ENCODE assay signal across 11 cellular contexts in the genomic region with DNA sequence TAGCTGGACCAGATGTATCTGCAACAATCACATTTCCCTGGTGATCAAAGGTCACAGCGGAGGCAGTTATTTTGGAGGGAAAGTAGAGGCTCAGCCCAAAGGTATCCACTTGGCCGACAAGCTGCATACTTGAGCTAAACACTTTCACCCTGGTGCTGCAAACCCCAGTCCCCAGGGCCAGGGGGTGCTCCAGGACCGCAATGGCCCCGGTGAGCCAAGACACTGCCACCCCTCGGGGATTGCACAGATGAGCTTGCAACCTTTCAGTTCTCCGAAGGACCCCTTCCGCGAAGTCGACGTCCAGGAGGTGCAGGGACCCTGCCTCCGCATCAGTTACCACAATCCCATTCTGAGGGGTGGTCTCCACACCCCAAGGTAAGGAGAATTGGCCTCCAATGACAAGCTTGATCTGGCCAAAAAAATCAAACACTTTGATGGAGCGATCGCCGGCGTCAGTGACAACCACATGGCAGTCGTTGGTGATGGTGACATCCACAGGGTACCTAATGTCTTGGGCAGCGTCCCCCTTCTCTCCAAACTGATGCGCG. TPM values are rescaled to one million over a fixed set of nuclear protein-coding genes. Genes with fewer than 3 reads are reported as not detected.
A peak's percentile ranks its signal among the peaks of the same experiment; 100 is the strongest.
DNase-seq lines count a peak whose midpoint lies in the region; ATAC-seq and TF ChIP-seq lines count a peak whose summit lies in the region.
"Had no signal": no experiment of that assay in that cellular context is flagged by ENCODE, and none has a peak within 500 bp of the region (broad histone marks: within the 10 kb centered on the region; RNA-seq: fewer than 3 reads in every experiment).

No MANE protein-coding gene starts in this region.

- no peak for DNase-seq in CD4-positive, alpha-beta T cell
- DNase-seq in nephron progenitor cell (peak; percentile 12), substantia nigra (lab: John Stamatoyannopoulos, UW) (no peak), NCI-H1436 (lab: John Stamatoyannopoulos, UW) (no peak)

- peaks cover 32% of the 10 kb centered on the region for H3K27me3 Mint-ChIP-seq in CD4-positive, alpha-beta T cell
- H3K27me3 Mint-ChIP-seq in nephron progenitor cell (ENCODE audit: low read depth, poor library complexity): peaks cover 63% of the 10 kb centered on the region

- H3K27me3 ChIP-seq in CD4-positive, alpha-beta T cell (ENCODE audit: control insufficient read depth, insufficient read depth, low read length): no peaks in the 10 kb centered on the region

- H3K36me3 ChIP-seq in HEK293 (ENCODE audit: control insufficient read depth in 2 of 2, insufficient read depth in 1 of 2, low read length in 2 of 2): no peaks in the 10 kb centered on the region

- CTCF ChIA-PET in CD4-positive, alpha-beta T cell (lab: Charles Lee): no interaction called here
- CTCF ChIA-PET in HEK293 (lab: Yijun Ruan, JAX): interaction anchor here (0.6 to 2.1 kb wide), 28 partner anchors 8 to 965 kb away, joined by 3 to 12 read pairs (median 4); no protein-coding TSS in a partner anchor

- H3K4me1 ChIP-seq in HEK293 (ENCODE audit: control insufficient read depth, insufficient read depth, low read length): no peaks in the 10 kb centered on the region; the same call in 1 of the 2 replicates

- ATAC-seq in CD4-positive, alpha-beta T cell (ENCODE audit: poor library complexity): no peak
- ATAC-seq in GM19351 (IDR thresholded peaks at IDR 0.05; ENCODE audit: unreplicated experiment) (no peak), HG02678 (IDR thresholded peaks at IDR 0.05; ENCODE audit: unreplicated experiment) (no peak)

- no peak for TF ChIP-seq CTCF in CD4-positive, alpha-beta T cell (IDR thresholded peaks at IDR 0.05)
- 0 out of 2 replicates have a peak, but pooled peaks have one; percentile 29 for TF ChIP-seq CTCF in HEK293 (tag by site-specific recombination; IDR thresholded peaks at IDR 0.05)
- no peak for TF ChIP-seq CTCF in nephron progenitor cell (IDR thresholded peaks at IDR 0.05)

- H3K9me3 ChIP-seq in CD4-positive, alpha-beta T cell (ENCODE audit: control insufficient read depth, low read length): no peaks in the 10 kb centered on the region
- H3K9me3 ChIP-seq in HEK293 (ENCODE audit: control insufficient read depth, insufficient read depth, low read depth, low read length): no peaks in the 10 kb centered on the region
- H3K9me3 ChIP-seq: mucosa of descending colon had no signal

- no peak overlapping the region for H3K27ac Mint-ChIP-seq in CD4-positive, alpha-beta T cell
- H3K27ac Mint-ChIP-seq in nephron progenitor cell: no peak overlapping the region

- H3K4me1 Mint-ChIP-seq in CD4-positive, alpha-beta T cell (ENCODE audit: low read depth): peaks cover 13% of the 10 kb centered on the region
- H3K4me1 Mint-ChIP-seq in nephron progenitor cell: peaks cover 4% of the 10 kb centered on the region

- no peak overlapping the region for H3K27ac ChIP-seq in CD4-positive, alpha-beta T cell (ENCODE audit: low read depth, low read length)
- H3K27ac ChIP-seq in HEK293 (ENCODE audit: extremely low read depth, low read depth, low read length): no peak overlapping the region
- peak overlapping the region; percentile 67 for H3K27ac ChIP-seq in cingulate gyrus (ENCODE audit: low read depth, low read length)
- no peak overlapping the region for H3K27ac ChIP-seq in substantia nigra (ENCODE audit: low read depth, low read length, poor library complexity, severe bottlenecking)
- H3K27ac ChIP-seq: HL-60, SK-N-MC had no signal

- peak overlapping the region; percentile 56 for H3K4me3 Mint-ChIP-seq in CD4-positive, alpha-beta T cell
- peak overlapping the region; percentile 25 for H3K4me3 Mint-ChIP-seq in nephron progenitor cell

- intact Hi-C loops in CD4-positive, alpha-beta T cell (cut with DNase I, micrococcal nuclease): loop anchor here (1.0 to 10.0 kb wide), 2 partner anchors 383 to 965 kb away; no protein-coding TSS in a partner anchor

- no peaks in the 10 kb centered on the region for H3K9me3 Mint-ChIP-seq in CD4-positive, alpha-beta T cell
- H3K9me3 Mint-ChIP-seq in nephron progenitor cell: no peaks in the 10 kb centered on the region

- H3K4me3 ChIP-seq in HEK293 (ENCODE audit: low read depth, low read length): no peak overlapping the region
- H3K4me3 ChIP-seq: mucosa of descending colon had no signal

- POLR2A ChIA-PET in CD4-positive, alpha-beta T cell (lab: Charles Lee): no interaction called here
- POLR2A ChIA-PET in HEK293 (lab: Yijun Ruan, JAX): interaction anchor here (0.6 kb wide), 2 partner anchors 27 to 134 kb away, joined by 3 read pairs; no protein-coding TSS in a partner anchor

- peaks cover 4% of the 10 kb centered on the region for H3K36me3 Mint-ChIP-seq in CD4-positive, alpha-beta T cell (ENCODE audit: low read depth)
- no peaks in the 10 kb centered on the region for H3K36me3 Mint-ChIP-seq in nephron progenitor cell (ENCODE audit: low read depth)

TF ChIP-seq in HEK293, 187 proteins besides CTCF, POLR2A, EP300 and RAD21:
- TF ChIP-seq ZNF658 (tag by site-specific recombination; IDR thresholded peaks at IDR 0.05) (no peak), ZBTB21 (tag by site-specific recombination; IDR thresholded peaks at IDR 0.05) (no peak)

RNA-seq across cellular contexts. Expression of a gene that starts 0.8 kb away (rescaled TPM):
- under 1 TPM in 1 of 2 experiments, not detected in 1; 0.11 TPM for total RNA-seq in CD4-positive, alpha-beta T cell

RNA-seq across cellular contexts. Expression of a gene that starts 33.2 kb away (rescaled TPM):
- 1 to 10 TPM; 3.2 to 3.3 TPM for total RNA-seq in CD4-positive, alpha-beta T cell

RNA-seq across cellular contexts. Expression of a gene that starts 33.6 kb away (rescaled TPM):
- total RNA-seq in CD4-positive, alpha-beta T cell: 1 to 10 TPM; 4.4 to 6.0 TPM
